8 cellular contexts compared by ENCODE assay signal in genomic region chr9:137222190-137223077, GRCh38.
DNase-seq lines count a peak whose midpoint lies in the region; ATAC-seq, FAIRE-seq and TF ChIP-seq lines count a peak whose summit lies in the region.

A gene with protein sequence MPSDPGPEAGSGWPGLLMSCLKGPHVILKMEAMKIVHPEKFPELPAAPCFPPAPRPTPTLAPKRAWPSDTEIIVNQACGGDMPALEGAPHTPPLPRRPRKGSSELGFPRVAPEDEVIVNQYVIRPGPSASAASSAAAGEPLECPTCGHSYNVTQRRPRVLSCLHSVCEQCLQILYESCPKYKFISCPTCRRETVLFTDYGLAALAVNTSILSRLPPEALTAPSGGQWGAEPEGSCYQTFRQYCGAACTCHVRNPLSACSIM (minus strand): TSS chr9:137222240. CDS start chr9:137221212, 1,028 bp downstream.

- H3K4me1 ChIP-seq in NT2/D1 (ENCODE audit: insufficient read depth, insufficient read length) = peaks cover 34% of the 10 kb centered on the region
- peaks cover 18 to 54% of the 10 kb centered on the region in 2 donors for H3K4me1 ChIP-seq in duodenal mucosa (ENCODE audit: control insufficient read depth in 1 of 2, insufficient read depth in 2 of 2, low read length in 2 of 2)
- H3K4me1 ChIP-seq in muscle layer of colon (ENCODE audit: insufficient read depth, low read length) = peaks cover 5% of the 10 kb centered on the region

- no peak for DNase-seq in NT2/D1 (ENCODE audit: low read depth, low spot score)
- no peak for DNase-seq in HTR-8/SVneo (ENCODE audit: insufficient read length, low spot score)
- DNase-seq in NCI-H1930 (lab: John Stamatoyannopoulos, UW) = no peak

- H3K27ac ChIP-seq in 22Rv1 = peak within 1 kb of the TSS; percentile 97
- H3K27ac ChIP-seq in duodenal mucosa (ENCODE audit: low read depth, low read length) = peak within 1 kb of the TSS; percentile 85
- H3K27ac ChIP-seq in muscle layer of colon (ENCODE audit: low read depth, low read length) = peak within 1 kb of the TSS; percentile 75

- H3K9ac ChIP-seq in NT2/D1 (ENCODE audit: insufficient read length, low read depth) (peak within 1 kb of the TSS; percentile 85), duodenal mucosa (ENCODE audit: low read depth in 1 of 2, low read length in 2 of 2) (peak within 1 kb of the TSS; percentile 66 to 86), muscle layer of colon (ENCODE audit: low read length) (peak within 1 kb of the TSS; percentile 25)

- no peak for FAIRE-seq in HTR-8/SVneo (lab: Jason Lieb, UNC)

- peak within 1 kb of the TSS; percentile 46 for H3K4me3 ChIP-seq in NT2/D1 (ENCODE audit: insufficient read length, low read depth)
- H3K4me3 ChIP-seq in duodenal mucosa (ENCODE audit: low read depth in 1 of 2, low read length in 2 of 2) = peak within 1 kb of the TSS; percentile 74 to 80
- H3K4me3 ChIP-seq in muscle layer of colon (ENCODE audit: low read depth in 1 of 2, low read length in 2 of 2) = peak within 1 kb of the TSS; percentile 71 to 73

- TF ChIP-seq CTCF in 22Rv1 (IDR thresholded peaks at IDR 0.05) = no peak

- H3K27me3 ChIP-seq in NT2/D1 (ENCODE audit: insufficient read depth, insufficient read length) (peaks cover 13% of the 10 kb centered on the region), duodenal mucosa (ENCODE audit: control insufficient read depth in 1 of 2, insufficient read depth in 2 of 2, low read length in 2 of 2) (no peaks in the 10 kb centered on the region), muscle layer of colon (ENCODE audit: control insufficient read depth in 1 of 2, insufficient read depth in 2 of 2, low read length in 2 of 2) (peaks cover 0 to 8% of the 10 kb centered on the region in 2 donors)

- ATAC-seq in GM19035 (IDR thresholded peaks at IDR 0.05; ENCODE audit: unreplicated experiment) (peak; percentile 8), HG03521 (IDR thresholded peaks at IDR 0.05; ENCODE audit: unreplicated experiment) (no peak)

- peaks cover 22% of the 10 kb centered on the region for H3K36me3 ChIP-seq in NT2/D1 (ENCODE audit: insufficient read depth, insufficient read length, low read length)
- H3K36me3 ChIP-seq in duodenal mucosa (ENCODE audit: control insufficient read depth in 1 of 2, insufficient read depth in 2 of 2, low read length in 2 of 2) = no peaks in the 10 kb centered on the region
- H3K36me3 ChIP-seq in muscle layer of colon (ENCODE audit: insufficient read depth, low read length) = no peaks in the 10 kb centered on the region

- no peaks in the 10 kb centered on the region for H3K9me3 ChIP-seq in NT2/D1 (ENCODE audit: insufficient read depth, low read length)
- H3K9me3 ChIP-seq in duodenal mucosa (ENCODE audit: control insufficient read depth in 1 of 2, low read length in 2 of 2) = no peaks in the 10 kb centered on the region
- H3K9me3 ChIP-seq in muscle layer of colon (ENCODE audit: low read length) = no peaks in the 10 kb centered on the region

Comparison
In these comparisons a context has a peak if more than half of its experiments do, and no peak if none do; other contexts are left out.
1. H3K9ac ChIP-seq: peak in every context shown above with its lines; median percentile 85 in NT2/D1; 76 in duodenal mucosa; 25 in muscle layer of colon.